17 cellular contexts compared by ENCODE assay signal in the genomic region with DNA sequence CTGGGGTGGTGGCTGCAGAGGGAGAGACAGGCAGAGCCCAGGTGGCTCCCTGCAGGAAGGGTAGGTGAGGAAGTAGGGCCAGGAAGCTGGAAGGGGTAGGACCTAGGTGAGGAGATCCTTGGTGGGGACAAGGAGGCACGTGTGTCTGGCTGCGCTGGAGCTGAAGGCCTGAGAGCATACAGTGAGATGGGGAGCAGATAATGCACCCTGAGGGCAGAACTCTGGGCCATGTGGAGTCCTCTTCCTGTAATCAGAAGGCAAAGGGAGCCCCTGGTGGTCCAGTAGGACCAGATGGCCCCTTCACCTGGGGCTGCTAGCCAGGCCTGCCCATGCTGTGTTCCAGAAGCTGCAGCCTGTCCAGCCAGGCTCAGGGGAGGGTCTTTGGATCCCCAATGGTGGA. TPM values are rescaled to one million over a fixed set of nuclear protein-coding genes. Genes with fewer than 3 reads are reported as not detected.
DNase-seq lines count a peak whose midpoint lies in the region; ATAC-seq and TF ChIP-seq lines count a peak whose summit lies in the region.
"Had no signal": no experiment of that assay in that cellular context is flagged by ENCODE, and none has a peak within 500 bp of the region (broad histone marks: within the 10 kb centered on the region; RNA-seq: fewer than 3 reads in every experiment).

No MANE protein-coding gene starts in this region.

- H3K27me3 Mint-ChIP-seq in activated naive CD8-positive, alpha-beta T cell treated with anti-CD3 and anti-CD28 coated beads, Interleukin-2, amount 10 ng/mL, durations not matched to agents 7 days and 5 days = peaks cover 19% of the 10 kb centered on the region
- peaks cover 16% of the 10 kb centered on the region for H3K27me3 Mint-ChIP-seq in activated naive CD8-positive, alpha-beta T cell treated with anti-CD3 and anti-CD28 coated beads, Interleukin-2, amount 50 U/mL, for 24 hours

- H3K27ac Mint-ChIP-seq in activated naive CD8-positive, alpha-beta T cell treated with anti-CD3 and anti-CD28 coated beads, Interleukin-2, amount 10 ng/mL, durations not matched to agents 7 days and 5 days = peak overlapping the region; percentile 26
- H3K27ac Mint-ChIP-seq in activated naive CD8-positive, alpha-beta T cell treated with anti-CD3 and anti-CD28 coated beads, Interleukin-2, amount 50 U/mL, for 24 hours = no peak overlapping the region
- H3K27ac Mint-ChIP-seq: nephron progenitor cell had no signal

- H3K9me3 ChIP-seq in SJCRH30 (replicated peaks) = no peaks in the 10 kb centered on the region
- H3K9me3 ChIP-seq in mucosa of descending colon = no peaks in the 10 kb centered on the region
- H3K9me3 ChIP-seq in thyroid gland = no peaks in the 10 kb centered on the region
- H3K9me3 ChIP-seq: BLaER1, gastroesophageal sphincter had no signal

- no peaks in the 10 kb centered on the region for H3K36me3 Mint-ChIP-seq in activated naive CD8-positive, alpha-beta T cell treated with anti-CD3 and anti-CD28 coated beads, Interleukin-2, amount 10 ng/mL, durations not matched to agents 7 days and 5 days
- no peaks in the 10 kb centered on the region for H3K36me3 Mint-ChIP-seq in activated naive CD8-positive, alpha-beta T cell treated with anti-CD3 and anti-CD28 coated beads, Interleukin-2, amount 50 U/mL, for 24 hours (ENCODE audit: low read depth)

- POLR2A ChIA-PET in activated naive CD8-positive, alpha-beta T cell treated with anti-CD3 and anti-CD28 coated beads, Interleukin-2, amount 10 ng/mL, durations not matched to agents 7 days and 5 days (lab: Charles Lee) = no interaction called here

- peaks cover 65% of the 10 kb centered on the region for H3K4me1 ChIP-seq in SJCRH30
- no peaks in the 10 kb centered on the region for H3K4me1 ChIP-seq in mucosa of descending colon (ENCODE audit: low read depth)
- peaks cover 22 to 27% of the 10 kb centered on the region in 2 donors for H3K4me1 ChIP-seq in thyroid gland

- no peaks in the 10 kb centered on the region for H3K9me3 Mint-ChIP-seq in activated naive CD8-positive, alpha-beta T cell treated with anti-CD3 and anti-CD28 coated beads, Interleukin-2, amount 10 ng/mL, durations not matched to agents 7 days and 5 days
- no peaks in the 10 kb centered on the region for H3K9me3 Mint-ChIP-seq in activated naive CD8-positive, alpha-beta T cell treated with anti-CD3 and anti-CD28 coated beads, Interleukin-2, amount 50 U/mL, for 24 hours
- H3K9me3 Mint-ChIP-seq: nephron progenitor cell had no signal

- WGBS in thyroid gland, 2 donors = 95 to 100% methylated on average over 2 of the region's 2 CpGs

- TF ChIP-seq CTCF in mucosa of descending colon (IDR thresholded peaks at IDR 0.05) (no peak), thyroid gland (IDR thresholded peaks at IDR 0.05) (no peak)

- peak; percentile 18 for DNase-seq in activated naive CD8-positive, alpha-beta T cell treated with anti-CD3 and anti-CD28 coated beads, Interleukin-2, amount 10 ng/mL, durations not matched to agents 7 days and 5 days
- DNase-seq in activated naive CD8-positive, alpha-beta T cell treated with anti-CD3 and anti-CD28 coated beads, Interleukin-2, amount 50 U/mL, for 24 hours = no peak
- peak in 1 of 2 experiments; percentile 3 for DNase-seq in SJCRH30
- peak in 2 of 3 donors; percentile 14 to 16 for DNase-seq in mucosa of descending colon
- DNase-seq in thyroid gland = no peak
- no peak for DNase-seq in stimulated activated naive CD8-positive, alpha-beta T cell treated with anti-CD3 and anti-CD28 coated beads, Interleukin-15, Interleukin-2, amounts not matched to agents 100 U/mL and 50 U/mL, for 24 hours
- no peak for DNase-seq in globus pallidus (ENCODE audit: low spot score)
- no peak for DNase-seq in NCI-H1092 (lab: John Stamatoyannopoulos, UW)
- DNase-seq: amniotic stem cell, Karpas-422, NCI-H1048, NCI-H2081 treated with DMSO at 0.1 percent for 48 hours, nephron progenitor cell had no signal

- TF ChIP-seq POLR2A in thyroid gland (IDR thresholded peaks at IDR 0.05) = no peak

- peaks cover 1% of the 10 kb centered on the region for H3K4me1 Mint-ChIP-seq in activated naive CD8-positive, alpha-beta T cell treated with anti-CD3 and anti-CD28 coated beads, Interleukin-2, amount 10 ng/mL, durations not matched to agents 7 days and 5 days
- peaks cover 9% of the 10 kb centered on the region for H3K4me1 Mint-ChIP-seq in activated naive CD8-positive, alpha-beta T cell treated with anti-CD3 and anti-CD28 coated beads, Interleukin-2, amount 50 U/mL, for 24 hours

- no peak for ATAC-seq in activated naive CD8-positive, alpha-beta T cell treated with anti-CD3 and anti-CD28 coated beads, Interleukin-2, amount 10 ng/mL, durations not matched to agents 7 days and 5 days (ENCODE audit: low read depth)
- no peak for ATAC-seq in activated naive CD8-positive, alpha-beta T cell treated with anti-CD3 and anti-CD28 coated beads, Interleukin-2, amount 50 U/mL, for 24 hours
- no peak for ATAC-seq in mucosa of descending colon
- no peak for ATAC-seq in stimulated activated naive CD8-positive, alpha-beta T cell treated with anti-CD3 and anti-CD28 coated beads, Interleukin-15, Interleukin-2, amounts not matched to agents 100 U/mL and 50 U/mL, for 24 hours

- no peaks in the 10 kb centered on the region for H3K36me3 ChIP-seq in SJCRH30
- no peaks in the 10 kb centered on the region for H3K36me3 ChIP-seq in mucosa of descending colon (ENCODE audit: low read depth)
- H3K36me3 ChIP-seq in thyroid gland = no peaks in the 10 kb centered on the region
- H3K36me3 ChIP-seq: BLaER1, cardiac muscle cell, gastroesophageal sphincter had no signal

- H3K4me3 Mint-ChIP-seq in activated naive CD8-positive, alpha-beta T cell treated with anti-CD3 and anti-CD28 coated beads, Interleukin-2, amount 10 ng/mL, durations not matched to agents 7 days and 5 days = no peak overlapping the region
- no peak overlapping the region for H3K4me3 Mint-ChIP-seq in activated naive CD8-positive, alpha-beta T cell treated with anti-CD3 and anti-CD28 coated beads, Interleukin-2, amount 50 U/mL, for 24 hours
- H3K4me3 Mint-ChIP-seq: nephron progenitor cell had no signal

- intact Hi-C loops in mucosa of descending colon (cut with DNase I, micrococcal nuclease) (no loop called here), thyroid gland (cut with DNase I) (no loop called here)

- H3K4me3 ChIP-seq in SJCRH30 (no peak overlapping the region), mucosa of descending colon (no peak overlapping the region), thyroid gland (replicated peaks in 1 of 3) (no peak overlapping the region)
- H3K4me3 ChIP-seq: BLaER1, cardiac muscle cell, gastroesophageal sphincter had no signal

- H3K27ac ChIP-seq in SJCRH30 (peak overlapping the region; percentile 14; the same call in 1 of the 2 replicates), thyroid gland (peak overlapping the region; percentile 69 to 93 (median 81))
- H3K27ac ChIP-seq: cardiac muscle cell had no signal

- no peaks in the 10 kb centered on the region for H3K27me3 ChIP-seq in SJCRH30
- H3K27me3 ChIP-seq in thyroid gland = no peaks in the 10 kb centered on the region
- H3K27me3 ChIP-seq: BLaER1 had no signal

RNA-seq across cellular contexts. Expression of gene KRT80, which starts 15.3 kb away (rescaled TPM):
- total RNA-seq in activated naive CD8-positive, alpha-beta T cell treated with anti-CD3 and anti-CD28 coated beads, Interleukin-2, amount 10 ng/mL, durations not matched to agents 7 days and 5 days = not detected
- 45.7 and 49.0 TPM in 2 replicates for total RNA-seq in SJCRH30 (2014; rRNA removed; shearing (Covaris generic))
- under 1 TPM in 1 of 3 donors, not detected in 2; 0.06 TPM for total RNA-seq in mucosa of descending colon
- total RNA-seq in thyroid gland = 1 to 10 TPM in 1 of 4 donors, under 1 TPM in 1, not detected in 2; 0.34 to 1.6 TPM
- total RNA-seq: cardiac muscle cell; T-helper 1 cell treated with Interleukin-12 subunit alpha and Interleukin-12 subunit beta and Interleukin-4 antibody, amounts not matched to agents 30 ng/mL and 1 ng/mL, for 36 hours had no signal

RNA-seq across cellular contexts. Expression of gene KRT7, which starts 25.9 kb away (rescaled TPM):
- total RNA-seq in activated naive CD8-positive, alpha-beta T cell treated with anti-CD3 and anti-CD28 coated beads, Interleukin-2, amount 10 ng/mL, durations not matched to agents 7 days and 5 days = 1 to 10 TPM; 8.5 to 8.9 TPM
- total RNA-seq in SJCRH30 (2014; rRNA removed; shearing (Covaris generic)) = 1.5 and 2.8 TPM in 2 replicates
- total RNA-seq in mucosa of descending colon = 1 to 10 TPM; 1.0 to 6.4 (median 1.7) TPM
- 100 to 1,000 TPM; 333 to 826 (median 460) TPM for total RNA-seq in thyroid gland

Comparison
In these comparisons a context has a peak if more than half of its experiments do, and no peak if none do; other contexts are left out.
1. DNase-seq: peak in activated naive CD8-positive, alpha-beta T cell treated with anti-CD3 and anti-CD28 coated beads, Interleukin-2, amount 10 ng/mL, durations not matched to agents 7 days and 5 days (single experiment) and mucosa of descending colon (2 of 3); none in activated naive CD8-positive, alpha-beta T cell treated with anti-CD3 and anti-CD28 coated beads, Interleukin-2, amount 50 U/mL, for 24 hours (single experiment), thyroid gland (0 of 2), stimulated activated naive CD8-positive, alpha-beta T cell treated with anti-CD3 and anti-CD28 coated beads, Interleukin-15, Interleukin-2, amounts not matched to agents 100 U/mL and 50 U/mL, for 24 hours (single experiment), globus pallidus (single experiment) and NCI-H1092 (single experiment).
2. RNA of gene KRT80, which starts 15.3 kb away (total RNA-seq): 45.7 to 49.0 TPM in SJCRH30; 0.34 to 1.6 TPM in thyroid gland, 0.06 TPM in mucosa of descending colon and not detected in activated naive CD8-positive, alpha-beta T cell treated with anti-CD3 and anti-CD28 coated beads, Interleukin-2, amount 10 ng/mL, durations not matched to agents 7 days and 5 days; every median in the first group is over 10 times any median in the second.
3. RNA of gene KRT7, which starts 25.9 kb away (total RNA-seq): 333 to 826 TPM in thyroid gland; 8.5 to 8.9 TPM in activated naive CD8-positive, alpha-beta T cell treated with anti-CD3 and anti-CD28 coated beads, Interleukin-2, amount 10 ng/mL, durations not matched to agents 7 days and 5 days, 1.0 to 6.4 TPM in mucosa of descending colon and 1.5 to 2.8 TPM in SJCRH30; every median in the first group is over 10 times any median in the second.